In genomic region chr1:224637936-224638335, GRCh38 we compare ENCODE assay signal across 21 cellular contexts. TPM values are rescaled to one million over a fixed set of nuclear protein-coding genes. Genes with fewer than 3 reads are reported as not detected.
DNase-seq lines count a peak whose midpoint lies in the region; TF ChIP-seq lines count a peak whose summit lies in the region.
"Had no signal": no experiment of that assay in that cellular context is flagged by ENCODE, and none has a peak within 500 bp of the region (broad histone marks: within the 10 kb centered on the region; RNA-seq: fewer than 3 reads in every experiment).

No MANE protein-coding gene starts in this region.

- no peak overlapping the region for H3K4me3 ChIP-seq in BLaER1 treated with 17β-estradiol and CSF1 and Interleukin-3, amounts not matched to agents 10 nM and 100 nM
- H3K4me3 ChIP-seq in SJSA1 = no peak overlapping the region
- no peak overlapping the region for H3K4me3 ChIP-seq in fibroblast of lung (replicated peaks in 1 of 4; ENCODE audit: control extremely low read depth in 1 of 4, insufficient read depth in 1 of 4, low read depth in 3 of 4, low read length in 4 of 4)
- H3K4me3 ChIP-seq: prostate gland, SK-N-MC had no signal

- no peak overlapping the region for H2AFZ ChIP-seq in fibroblast of lung (ENCODE audit: low read length)

- peaks cover 0 to 9% (median 0%) of the 10 kb centered on the region in 11 experiments; a peak in 1 of 22 replicates for H4K20me1 ChIP-seq in BLaER1 treated with 17β-estradiol and CSF1 and Interleukin-3, amounts not matched to agents 10 nM and 100 nM
- no peaks in the 10 kb centered on the region for H4K20me1 ChIP-seq in fibroblast of lung (ENCODE audit: control insufficient read depth, extremely low read depth, insufficient read depth, low read length)

- H3K36me3 ChIP-seq in BLaER1 treated with 17β-estradiol and CSF1 and Interleukin-3, amounts not matched to agents 10 nM and 100 nM = no peaks in the 10 kb centered on the region
- no peaks in the 10 kb centered on the region for H3K36me3 ChIP-seq in SJSA1
- H3K36me3 ChIP-seq in fibroblast of lung (ENCODE audit: control insufficient read depth, insufficient read depth, low read length) = peaks cover 2% of the 10 kb centered on the region
- H3K36me3 ChIP-seq: neutrophil, prostate gland had no signal

- no peak overlapping the region for H3K27ac ChIP-seq in BLaER1 treated with 17β-estradiol and CSF1 and Interleukin-3, amounts not matched to agents 10 nM and 100 nM
- H3K27ac ChIP-seq in SJSA1 (peak overlapping the region; percentile 88), fibroblast of lung (ENCODE audit: insufficient read depth, low read length) (peak overlapping the region; percentile 67)
- H3K27ac ChIP-seq: 22Rv1, neutrophil, prostate gland, SK-N-MC had no signal

- peak overlapping the region in 8 of 11 experiments; percentile 7 to 59 (median 32); a peak in 13 of 22 replicates for H3K4me2 ChIP-seq in BLaER1 treated with 17β-estradiol and CSF1 and Interleukin-3, amounts not matched to agents 10 nM and 100 nM
- peak overlapping the region; percentile 68 for H3K4me2 ChIP-seq in fibroblast of lung (ENCODE audit: extremely low read depth, insufficient read depth, low read length)

- H3K9me3 ChIP-seq in BLaER1 treated with 17β-estradiol and CSF1 and Interleukin-3, amounts not matched to agents 10 nM and 100 nM (replicated peaks in 1 of 11) = no peaks in the 10 kb centered on the region
- no peaks in the 10 kb centered on the region for H3K9me3 ChIP-seq in SJSA1 (replicated peaks)
- no peaks in the 10 kb centered on the region for H3K9me3 ChIP-seq in fibroblast of lung (ENCODE audit: control insufficient read depth, insufficient read depth, low read depth, low read length)
- H3K9me3 ChIP-seq: neutrophil, prostate gland had no signal

- no peak overlapping the region for H3K9ac ChIP-seq in BLaER1 treated with 17β-estradiol and CSF1 and Interleukin-3, amounts not matched to agents 10 nM and 100 nM
- no peak overlapping the region for H3K9ac ChIP-seq in fibroblast of lung (ENCODE audit: insufficient read depth, low read length)

- peaks cover 0 to 16% (median 0%) of the 10 kb centered on the region in 11 experiments; a peak in 4 of 22 replicates for H3K27me3 ChIP-seq in BLaER1 treated with 17β-estradiol and CSF1 and Interleukin-3, amounts not matched to agents 10 nM and 100 nM
- no peaks in the 10 kb centered on the region for H3K27me3 ChIP-seq in SJSA1 (replicated peaks)
- no peaks in the 10 kb centered on the region for H3K27me3 ChIP-seq in fibroblast of lung (ENCODE audit: control insufficient read depth, insufficient read depth, low read length)

- peaks cover 7% of the 10 kb centered on the region for H3K79me2 ChIP-seq in fibroblast of lung (ENCODE audit: control insufficient read depth, insufficient read depth, low read length)

- peaks cover 20 to 40% (median 31%) of the 10 kb centered on the region in 10 experiments for H3K4me1 ChIP-seq in BLaER1 treated with 17β-estradiol and CSF1 and Interleukin-3, amounts not matched to agents 10 nM and 100 nM
- H3K4me1 ChIP-seq in SJSA1 (replicated peaks) (peaks cover 76% of the 10 kb centered on the region), fibroblast of lung (ENCODE audit: control insufficient read depth, extremely low read depth, insufficient read depth, low read length) (peaks cover 16% of the 10 kb centered on the region)
- H3K4me1 ChIP-seq: prostate gland had no signal

- DNase-seq in DMS153 (lab: John Stamatoyannopoulos, UW) = peak; percentile 26
- no peak for DNase-seq in DMS153 treated with DMSO at 0.1 percent for 48 hours (lab: John Stamatoyannopoulos, UW; ENCODE audit: unreplicated experiment)
- DNase-seq in SJSA1 (ENCODE audit: low read depth in 1 of 2, low spot score in 2 of 2) = peak in 1 of 2 experiments; percentile 63
- peak in 1 of 2 donors; percentile 60 for DNase-seq in fibroblast of lung (ENCODE audit: low read depth in 2 of 2)
- no peak for DNase-seq in GOT3 (lab: John Stamatoyannopoulos, UW)
- DNase-seq in stimulated activated CD4-positive, alpha-beta T cell treated with anti-CD3 and anti-CD28 coated beads, Interleukin-1b, Interleukin-23, amount 100 ng/mL, for 48 hours = no peak
- DNase-seq in activated T-cell treated with anti-CD3 and anti-CD28 coated beads, Interleukin-2, amount 50 U/mL, for 48 hours = no peak
- DNase-seq: activated B cell treated with CpG ODN at 0.5 μM for 24 hours; activated CD4-positive, alpha-beta T cell treated with anti-CD3 and anti-CD28 coated beads, Interleukin-2, amount 50 U/mL, for 4 hours; amygdala; caudate nucleus; DMS53; NCI-H2029 treated with DMSO at 0.1 percent for 48 hours; NCI-H748 treated with DMSO at 0.1 percent for 48 hours; stimulated activated naive CD4-positive, alpha-beta T cell; T-helper 9 cell had no signal

- TF ChIP-seq CTCF in fibroblast of lung (conservative IDR thresholded peaks at IDR 0.05 in 1 of 2, IDR thresholded peaks at IDR 0.05 in 1 of 2; ENCODE audit: low read depth in 1 of 2, low read length in 2 of 2) = no peak

RNA-seq across cellular contexts. Expression of gene CNIH3, which starts 21.8 kb away (rescaled TPM):
- total RNA-seq in SJSA1 (2014; rRNA removed; shearing (Covaris generic)) = 7.8 and 7.9 TPM in 2 replicates
- total RNA-seq in fibroblast of lung = 15.7 and 28.1 TPM in 2 replicates
- 3.7 and 19.7 TPM in 2 replicates for polyA plus RNA-seq in fibroblast of lung
- 4.8 and 22.8 TPM in 2 replicates for polyA plus RNA-seq in fibroblast of lung (2012)
- polyA minus RNA-seq in fibroblast of lung (ENCODE audit: low replicate concordance) = 1.5 and 41.6 TPM in 2 replicates

Comparison
In these comparisons a context has a peak if more than half of its experiments do, and no peak if none do; other contexts are left out.
1. H3K27ac ChIP-seq: peak in SJSA1 (single experiment) and fibroblast of lung (single experiment); none in BLaER1 treated with 17β-estradiol and CSF1 and Interleukin-3, amounts not matched to agents 10 nM and 100 nM (0 of 11).